In genomic region chr5:134227786-134228185, GRCh38 we compare ENCODE assay signal across 1 cellular context.
TF ChIP-seq lines count a peak whose summit lies in the region.

No MANE protein-coding gene starts in this region.

TF ChIP-seq in H1, 55 proteins besides CTCF, POLR2A, EP300 and RAD21:
- no peak for TF ChIP-seq SAP30 (IDR thresholded peaks at IDR 0.05; ENCODE audit: insufficient read depth, insufficient replicate concordance, low read length)
- TF ChIP-seq CHD2 (IDR thresholded peaks at IDR 0.05; ENCODE audit: low read length): no peak
- TF ChIP-seq YY1 (IDR thresholded peaks at IDR 0.05; ENCODE audit: low read depth, low read length): no peak
- TF ChIP-seq CEBPB (IDR thresholded peaks at IDR 0.05; ENCODE audit: low read depth, low read length): no peak
- TF ChIP-seq GTF2F1 (IDR thresholded peaks at IDR 0.05; ENCODE audit: borderline replicate concordance, low read depth, low read length): no peak
- TF ChIP-seq NRF1 (IDR thresholded peaks at IDR 0.05; ENCODE audit: low read depth, low read length): no peak
- TF ChIP-seq RBBP5 (IDR thresholded peaks at IDR 0.05; ENCODE audit: borderline replicate concordance, low read depth, low read length): no peak
- TF ChIP-seq SIX5 (IDR thresholded peaks at IDR 0.05; ENCODE audit: low read depth, low read length): no peak
